Comparison of ENCODE assay signal across 27 cellular contexts in the genomic region with DNA sequence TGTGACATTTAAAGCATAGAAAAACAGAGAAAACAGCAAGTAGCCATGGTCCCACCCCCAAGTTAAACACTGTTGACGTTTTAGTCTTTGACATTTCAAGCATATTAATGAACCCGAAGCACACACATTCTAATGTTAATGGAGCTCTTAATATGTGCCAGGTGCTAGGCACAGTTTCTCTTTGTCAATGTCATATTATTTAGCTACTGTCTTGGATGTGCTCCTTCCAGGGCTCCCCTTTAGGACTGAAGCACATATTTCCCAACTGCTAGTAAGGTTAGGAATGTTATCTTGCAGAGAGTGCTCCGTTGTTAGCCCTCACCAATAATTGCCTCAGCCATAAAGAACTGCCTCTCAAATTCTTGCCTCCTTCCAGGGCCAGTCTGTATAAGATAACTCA.
"Had no signal": no experiment of that assay in that cellular context is flagged by ENCODE, and none has a peak within 500 bp of the region (broad histone marks: within the 10 kb centered on the region; RNA-seq: fewer than 3 reads in every experiment).

No MANE protein-coding gene starts in this region.

- H3K36me3 Mint-ChIP-seq: mesothelial cell of epicardium; naive B cell; natural killer cell; neural progenitor cell; stimulated activated naive B cell treated with anti-CD40 and anti-IgM and Interleukin-4, amounts not matched to agents 10 μg/mL and 1 μg/mL and 100 μg/mL, for 72 hours had no signal

- H3K27me3 ChIP-seq: neural progenitor cell, ovary, right atrium auricular region, stomach, testis, thyroid gland, transverse colon, upper lobe of left lung, vagina had no signal

- H3K4me3 Mint-ChIP-seq: mesothelial cell of epicardium; naive B cell; natural killer cell; nephron progenitor cell; neural progenitor cell; stimulated activated naive B cell treated with anti-CD40 and anti-IgM and Interleukin-4, amounts not matched to agents 10 μg/mL and 1 μg/mL and 100 μg/mL, for 72 hours had no signal

- H3K9ac ChIP-seq: neural progenitor cell had no signal

- H3K27ac Mint-ChIP-seq: mesothelial cell of epicardium; natural killer cell; nephron progenitor cell; neural progenitor cell; progenitor cell of endocrine pancreas; stimulated activated naive B cell treated with anti-CD40 and anti-IgM and Interleukin-4, amounts not matched to agents 10 μg/mL and 1 μg/mL and 100 μg/mL, for 72 hours had no signal

- H3K9me3 ChIP-seq: left ventricle myocardium inferior, ovary, right atrium auricular region, stomach, testis, thyroid gland, transverse colon, upper lobe of left lung, vagina had no signal

- ATAC-seq: natural killer cell; sciatic nerve; stimulated activated naive B cell treated with anti-CD40 and anti-IgM and Interleukin-4, amounts not matched to agents 10 μg/mL and 1 μg/mL and 100 μg/mL, for 72 hours; stimulated activated naive CD8-positive, alpha-beta T cell treated with anti-CD3 and anti-CD28 coated beads, Interleukin-15, Interleukin-2, amounts not matched to agents 100 U/mL and 50 U/mL, for 24 hours had no signal

- H3K27ac ChIP-seq: left ventricle myocardium inferior, neural progenitor cell, ovary, right atrium auricular region, skin epidermis, stomach, testis, thyroid gland, transverse colon, upper lobe of left lung, vagina had no signal

- H3K27me3 Mint-ChIP-seq: naive B cell; progenitor cell of endocrine pancreas; stimulated activated naive B cell treated with anti-CD40 and anti-IgM and Interleukin-4, amounts not matched to agents 10 μg/mL and 1 μg/mL and 100 μg/mL, for 72 hours had no signal

- H3K4me1 Mint-ChIP-seq: mesothelial cell of epicardium; naive B cell; natural killer cell; nephron progenitor cell; neural progenitor cell; stimulated activated naive B cell treated with anti-CD40 and anti-IgM and Interleukin-4, amounts not matched to agents 10 μg/mL and 1 μg/mL and 100 μg/mL, for 72 hours had no signal

- H3K4me3 ChIP-seq: left ventricle myocardium inferior, lung, neural progenitor cell, ovary, right atrium auricular region, skin epidermis, stomach, testis, thyroid gland, transverse colon, upper lobe of left lung, vagina had no signal

- H3K9me3 Mint-ChIP-seq: mesothelial cell of epicardium; nephron progenitor cell; neural progenitor cell; stimulated activated naive B cell treated with anti-CD40 and anti-IgM and Interleukin-4, amounts not matched to agents 10 μg/mL and 1 μg/mL and 100 μg/mL, for 72 hours had no signal

- DNase-seq: hippocampal formation; islet precursor cell; left ventricle myocardium inferior; mesendoderm; naive B cell; natural killer cell; nephron progenitor cell; ovary; stimulated activated CD4-positive, alpha-beta T cell treated with anti-CD3 and anti-CD28 coated beads, Interleukin-12 subunit alpha, Interleukin-12 subunit beta, amount 100 ng/mL, for 4 hours; stimulated activated CD4-positive, alpha-beta T cell treated with anti-CD3 and anti-CD28 coated beads, Interleukin-15, amount 100 ng/mL, for 24 hours; stimulated activated CD4-positive, alpha-beta T cell treated with anti-CD3 and anti-CD28 coated beads, Interleukin-2, amount 100 ng/mL, for 24 hours; stimulated activated CD4-positive, alpha-beta T cell treated with anti-CD3 and anti-CD28 coated beads, Interleukin-4, amount 100 ng/mL, for 1 hour; stimulated activated naive B cell treated with anti-CD40 and anti-IgM and Interleukin-4, amounts not matched to agents 10 μg/mL and 1 μg/mL and 100 μg/mL, for 72 hours; stimulated activated naive CD8-positive, alpha-beta T cell treated with anti-CD3 and anti-CD28 coated beads, Interleukin-15, Interleukin-2, amounts not matched to agents 100 U/mL and 50 U/mL, for 24 hours; stomach; testis; thyroid gland; transverse colon; upper lobe of left lung had no signal

- H3K4me1 ChIP-seq: left ventricle myocardium inferior, neural progenitor cell, right atrium auricular region, stomach, testis, thyroid gland, transverse colon, upper lobe of left lung, vagina had no signal

- H3K36me3 ChIP-seq: left ventricle myocardium inferior, neural progenitor cell, ovary, right atrium auricular region, stomach, thyroid gland, transverse colon, upper lobe of left lung, vagina had no signal
